In the genomic region with DNA sequence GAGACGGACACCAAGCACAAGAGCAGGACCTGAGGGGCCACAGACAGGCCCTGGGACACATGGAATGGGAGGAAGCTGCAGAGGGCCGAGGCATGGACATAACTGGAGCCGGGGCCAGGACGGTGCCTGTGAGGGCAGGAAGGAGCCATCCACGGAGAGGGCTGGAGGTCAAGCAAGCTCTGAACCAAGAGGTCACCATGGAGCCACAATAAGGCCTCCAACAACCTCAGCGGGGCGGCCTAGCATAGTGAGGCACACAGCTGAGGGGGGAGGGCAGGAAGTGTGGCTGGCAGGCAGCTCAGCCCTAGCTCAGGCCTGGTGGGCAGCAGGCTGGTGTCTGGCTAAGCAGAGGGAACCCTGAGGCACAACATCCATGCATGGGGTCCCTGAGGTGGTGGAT, we compare ENCODE assay signal across 26 cellular contexts. TPM values are rescaled to one million over a fixed set of nuclear protein-coding genes. Genes with fewer than 3 reads are reported as not detected.
DNase-seq lines count a peak whose midpoint lies in the region; ATAC-seq and TF ChIP-seq lines count a peak whose summit lies in the region.
"Had no signal": no experiment of that assay in that cellular context is flagged by ENCODE, and none has a peak within 500 bp of the region (broad histone marks: within the 10 kb centered on the region; RNA-seq: fewer than 3 reads in every experiment).

No MANE protein-coding gene starts in this region.

- peak overlapping the region; percentile 9 for H4K91ac ChIP-seq in mesenchymal stem cell (ENCODE audit: low read length)

- intact Hi-C loops in natural killer cell (cut with micrococcal nuclease): no loop called here

- H3K27me3 ChIP-seq in mesenchymal stem cell (ENCODE audit: control insufficient read depth in 1 of 2, insufficient read depth in 1 of 2, low read length in 2 of 2): no peaks in the 10 kb centered on the region
- H3K27me3 ChIP-seq in upper lobe of left lung: no peaks in the 10 kb centered on the region
- H3K27me3 ChIP-seq: ovary, stomach, upper lobe of right lung had no signal

- H3K36me3 ChIP-seq in mesenchymal stem cell (ENCODE audit: control insufficient read depth in 1 of 2, insufficient read depth in 2 of 2, low read depth in 1 of 2, low read length in 2 of 2) (peaks cover 6 to 38% of the 10 kb centered on the region in 2 experiments), upper lobe of left lung (peaks cover 0 to 10% (median 7%) of the 10 kb centered on the region in 4 donors)
- H3K36me3 ChIP-seq: ovary, upper lobe of right lung had no signal

- H3K27ac Mint-ChIP-seq in natural killer cell treated with Interleukin-12 subunit alpha and Interleukin-12 subunit beta and Interleukin-15 and Interleukin-18, amount 100 ng/mL, for 72 hours: no peak overlapping the region
- H3K27ac Mint-ChIP-seq in natural killer cell: no peak overlapping the region
- H3K27ac Mint-ChIP-seq in activated CD8-positive, alpha-beta memory T cell treated with anti-CD3 and anti-CD28 coated beads, Interleukin-2, amount 10 ng/mL, durations not matched to agents 7 days and 5 days: no peak overlapping the region
- H3K27ac Mint-ChIP-seq: activated CD8-positive, alpha-beta T cell treated with anti-CD3 and anti-CD28 coated beads for 36 hours; HFFc6 had no signal

- H3K18ac ChIP-seq in mesenchymal stem cell (ENCODE audit: low read depth in 1 of 2, low read length in 2 of 2): peak overlapping the region; percentile 11 to 30

- DNase-seq in natural killer cell treated with Interleukin-12 subunit alpha and Interleukin-12 subunit beta and Interleukin-15 and Interleukin-18, amount 100 ng/mL, for 72 hours (ENCODE audit: low spot score): peak; percentile 51
- no peak for DNase-seq in natural killer cell
- DNase-seq in mesenchymal stem cell: no peak
- DNase-seq in upper lobe of left lung: no peak
- no peak for DNase-seq in activated CD8-positive, alpha-beta memory T cell treated with anti-CD3 and anti-CD28 coated beads, Interleukin-2, amount 10 ng/mL, durations not matched to agents 7 days and 5 days
- DNase-seq: 8988T; activated CD4-positive, CD25-positive, alpha-beta regulatory T cell; activated CD8-positive, alpha-beta T cell treated with anti-CD3 and anti-CD28 coated beads for 36 hours; activated naive CD4-positive, alpha-beta T cell treated with Interleukin-2 at 50 U/mL for 16 hours; activated T-cell treated with anti-CD3 and anti-CD28 coated beads, Interleukin-2, amount 50 U/mL, for 1 hour; cortex of kidney; DMS79 treated with DMSO at 0.1 percent for 48 hours; HFFc6; NCI-H1048; NCI-H187; NCI-H526; ovary; right cardiac atrium; stomach; T-helper 9 cell; upper lobe of right lung had no signal

- WGBS in mesenchymal stem cell: 56% methylated on average over 7 of the region's 7 CpGs
- 78 to 92% methylated on average over 6 to 7 of the region's 7 CpGs for WGBS in upper lobe of left lung, 2 donors

- H4K8ac ChIP-seq in mesenchymal stem cell (ENCODE audit: low read length): peak overlapping the region; percentile 51

- TF ChIP-seq POLR2A in upper lobe of left lung (IDR thresholded peaks at IDR 0.05): no peak

- H3K4ac ChIP-seq in mesenchymal stem cell (ENCODE audit: low read depth in 1 of 2, low read length in 2 of 2): peak overlapping the region in 1 of 2 experiments; percentile 54

- H2AK5ac ChIP-seq in mesenchymal stem cell (ENCODE audit: low read length, severe bottlenecking): no peak overlapping the region

- H3K36me3 Mint-ChIP-seq in natural killer cell treated with Interleukin-12 subunit alpha and Interleukin-12 subunit beta and Interleukin-15 and Interleukin-18, amount 100 ng/mL, for 72 hours: no peaks in the 10 kb centered on the region
- no peaks in the 10 kb centered on the region for H3K36me3 Mint-ChIP-seq in natural killer cell
- no peaks in the 10 kb centered on the region for H3K36me3 Mint-ChIP-seq in activated CD8-positive, alpha-beta memory T cell treated with anti-CD3 and anti-CD28 coated beads, Interleukin-2, amount 10 ng/mL, durations not matched to agents 7 days and 5 days

- no peak overlapping the region for H3K9ac ChIP-seq in mesenchymal stem cell (ENCODE audit: low read length)

- H2AFZ ChIP-seq in mesenchymal stem cell (ENCODE audit: low read depth, low read length): no peak overlapping the region

- H2BK12ac ChIP-seq in mesenchymal stem cell (ENCODE audit: low read length in 2 of 2): no peak overlapping the region

- no peak overlapping the region for H3K4me2 ChIP-seq in mesenchymal stem cell (ENCODE audit: low read length, poor library complexity, severe bottlenecking)

- peak overlapping the region; percentile 21 for H3K4me3 Mint-ChIP-seq in natural killer cell treated with Interleukin-12 subunit alpha and Interleukin-12 subunit beta and Interleukin-15 and Interleukin-18, amount 100 ng/mL, for 72 hours
- no peak overlapping the region for H3K4me3 Mint-ChIP-seq in natural killer cell
- no peak overlapping the region for H3K4me3 Mint-ChIP-seq in activated CD8-positive, alpha-beta memory T cell treated with anti-CD3 and anti-CD28 coated beads, Interleukin-2, amount 10 ng/mL, durations not matched to agents 7 days and 5 days
- H3K4me3 Mint-ChIP-seq: activated CD8-positive, alpha-beta T cell treated with anti-CD3 and anti-CD28 coated beads for 36 hours; HFFc6 had no signal

- peak overlapping the region in 1 of 2 experiments; percentile 62 for H3K23ac ChIP-seq in mesenchymal stem cell (ENCODE audit: low read length in 2 of 2)

- H3K27ac ChIP-seq in mesenchymal stem cell (ENCODE audit: low read length, poor library complexity, severe bottlenecking) (no peak overlapping the region), upper lobe of left lung (peak overlapping the region in 3 of 4 donors; percentile 0 to 42 (median 7))
- H3K27ac ChIP-seq: ovary, stomach, upper lobe of right lung had no signal

- peaks cover 47% of the 10 kb centered on the region for H3K79me1 ChIP-seq in mesenchymal stem cell (replicated peaks; ENCODE audit: low read length, poor library complexity, severe bottlenecking)

- CTCF ChIA-PET in activated CD8-positive, alpha-beta memory T cell treated with anti-CD3 and anti-CD28 coated beads, Interleukin-2, amount 10 ng/mL, durations not matched to agents 7 days and 5 days (lab: Charles Lee): no interaction called here

- no peak overlapping the region for H2BK120ac ChIP-seq in mesenchymal stem cell (ENCODE audit: low read depth, low read length)

- TF ChIP-seq CTCF in natural killer cell (IDR thresholded peaks at IDR 0.05): no peak
- no peak for TF ChIP-seq CTCF in upper lobe of left lung (IDR thresholded peaks at IDR 0.05)

- H3K27me3 Mint-ChIP-seq in natural killer cell treated with Interleukin-12 subunit alpha and Interleukin-12 subunit beta and Interleukin-15 and Interleukin-18, amount 100 ng/mL, for 72 hours: no peaks in the 10 kb centered on the region
- no peaks in the 10 kb centered on the region for H3K27me3 Mint-ChIP-seq in natural killer cell (ENCODE audit: low read depth in 2 of 2)
- no peaks in the 10 kb centered on the region for H3K27me3 Mint-ChIP-seq in activated CD8-positive, alpha-beta memory T cell treated with anti-CD3 and anti-CD28 coated beads, Interleukin-2, amount 10 ng/mL, durations not matched to agents 7 days and 5 days
- H3K27me3 Mint-ChIP-seq: activated CD8-positive, alpha-beta T cell treated with anti-CD3 and anti-CD28 coated beads for 36 hours had no signal

- ATAC-seq in natural killer cell treated with Interleukin-12 subunit alpha and Interleukin-12 subunit beta and Interleukin-15 and Interleukin-18, amount 100 ng/mL, for 72 hours: no peak
- no peak for ATAC-seq in natural killer cell
- ATAC-seq in upper lobe of left lung (ENCODE audit: low FRiP score in 2 of 2): no peak
- no peak for ATAC-seq in GM21737 (IDR thresholded peaks at IDR 0.05; ENCODE audit: unreplicated experiment)
- ATAC-seq in activated CD8-positive, alpha-beta memory T cell treated with anti-CD3 and anti-CD28 coated beads, Interleukin-2, amount 10 ng/mL, durations not matched to agents 7 days and 5 days: no peak
- ATAC-seq: activated CD8-positive, alpha-beta T cell treated with anti-CD3 and anti-CD28 coated beads for 36 hours; right cardiac atrium; upper lobe of right lung had no signal

- peaks cover 26% of the 10 kb centered on the region for H3K4me1 ChIP-seq in mesenchymal stem cell (ENCODE audit: control insufficient read depth, insufficient read depth, low read depth, low read length)
- peaks cover 14 to 46% (median 27%) of the 10 kb centered on the region in 4 donors for H3K4me1 ChIP-seq in upper lobe of left lung

- peak overlapping the region in 1 of 2 experiments; percentile 71 for H3K14ac ChIP-seq in mesenchymal stem cell (ENCODE audit: low read length in 2 of 2)

- H3K4me3 ChIP-seq in mesenchymal stem cell (ENCODE audit: insufficient read depth in 1 of 2, low read depth in 1 of 2, low read length in 2 of 2): no peak overlapping the region
- H3K4me3 ChIP-seq in upper lobe of left lung: no peak overlapping the region
- H3K4me3 ChIP-seq: ovary, stomach, upper lobe of right lung had no signal

- H3K9me3 Mint-ChIP-seq in natural killer cell treated with Interleukin-12 subunit alpha and Interleukin-12 subunit beta and Interleukin-15 and Interleukin-18, amount 100 ng/mL, for 72 hours: no peaks in the 10 kb centered on the region
- H3K9me3 Mint-ChIP-seq in natural killer cell: no peaks in the 10 kb centered on the region
- no peaks in the 10 kb centered on the region for H3K9me3 Mint-ChIP-seq in activated CD8-positive, alpha-beta memory T cell treated with anti-CD3 and anti-CD28 coated beads, Interleukin-2, amount 10 ng/mL, durations not matched to agents 7 days and 5 days (ENCODE audit: low read depth)
- H3K9me3 Mint-ChIP-seq: activated CD8-positive, alpha-beta T cell treated with anti-CD3 and anti-CD28 coated beads for 36 hours; HFFc6 had no signal

- no peak overlapping the region for H2BK15ac ChIP-seq in mesenchymal stem cell (ENCODE audit: low read depth, poor library complexity, severe bottlenecking)

- H2BK5ac ChIP-seq in mesenchymal stem cell (ENCODE audit: low read depth, low read length, poor library complexity, severe bottlenecking): no peak overlapping the region

- TF ChIP-seq EP300 in upper lobe of left lung (IDR thresholded peaks at IDR 0.05): no peak

- peaks cover 26 to 30% of the 10 kb centered on the region in 2 donors for H3K4me1 Mint-ChIP-seq in natural killer cell treated with Interleukin-12 subunit alpha and Interleukin-12 subunit beta and Interleukin-15 and Interleukin-18, amount 100 ng/mL, for 72 hours (ENCODE audit: low read depth in 2 of 2)
- peaks cover 19 to 34% of the 10 kb centered on the region in 2 donors for H3K4me1 Mint-ChIP-seq in natural killer cell
- H3K4me1 Mint-ChIP-seq in activated CD8-positive, alpha-beta memory T cell treated with anti-CD3 and anti-CD28 coated beads, Interleukin-2, amount 10 ng/mL, durations not matched to agents 7 days and 5 days: peaks cover 19% of the 10 kb centered on the region

- H3K9me3 ChIP-seq in mesenchymal stem cell (ENCODE audit: control insufficient read depth, low read length) (no peaks in the 10 kb centered on the region), upper lobe of left lung (no peaks in the 10 kb centered on the region)
- H3K9me3 ChIP-seq: ovary, stomach, upper lobe of right lung had no signal

RNA-seq across cellular contexts. Expression of gene MCRIP1, which starts 4.4 kb away (rescaled TPM):
- total RNA-seq in natural killer cell treated with Interleukin-12 subunit alpha and Interleukin-12 subunit beta and Interleukin-15 and Interleukin-18, amount 100 ng/mL, for 72 hours: 100 to 1,000 TPM in 1 of 2 donors, 10 to 100 TPM in 1; 83.9 to 104 TPM
- total RNA-seq in natural killer cell (10 to 100 TPM; 81.1 to 95.5 (median 84.2) TPM), upper lobe of left lung (100 to 1,000 TPM in 1 of 6 donors, 10 to 100 TPM in 5; 30.1 to 106 (median 70.1) TPM)
- 134 TPM for polyA plus RNA-seq in mesenchymal stem cell (2013, experiment 1 of 2)
- 132 TPM for polyA plus RNA-seq in mesenchymal stem cell (2013, experiment 2 of 2)
- 10 to 100 TPM; 49.9 to 50.1 TPM for total RNA-seq in activated CD8-positive, alpha-beta memory T cell treated with anti-CD3 and anti-CD28 coated beads, Interleukin-2, amount 10 ng/mL, durations not matched to agents 7 days and 5 days

RNA-seq across cellular contexts. Expression of gene PPP1R27, which starts 6.2 kb away (rescaled TPM):
- total RNA-seq in natural killer cell treated with Interleukin-12 subunit alpha and Interleukin-12 subunit beta and Interleukin-15 and Interleukin-18, amount 100 ng/mL, for 72 hours: not detected
- not detected for total RNA-seq in natural killer cell
- polyA plus RNA-seq in mesenchymal stem cell (2013, experiment 1 of 2): 0.11 TPM
- polyA plus RNA-seq in mesenchymal stem cell (2013, experiment 2 of 2): 0.12 TPM
- not detected for total RNA-seq in upper lobe of left lung
- total RNA-seq in activated CD8-positive, alpha-beta memory T cell treated with anti-CD3 and anti-CD28 coated beads, Interleukin-2, amount 10 ng/mL, durations not matched to agents 7 days and 5 days: not detected
- total RNA-seq: activated CD8-positive, alpha-beta T cell treated with anti-CD3 and anti-CD28 coated beads for 36 hours; fibroblast of lung; glomerular endothelial cell; HFFc6; LHCN-M2; ovary; stomach; upper lobe of right lung had no signal
- polyA plus RNA-seq: fibroblast of lung, right cardiac atrium had no signal

RNA-seq across cellular contexts. Expression of gene GCGR, which starts 24.7 kb away (rescaled TPM):
- not detected for total RNA-seq in natural killer cell treated with Interleukin-12 subunit alpha and Interleukin-12 subunit beta and Interleukin-15 and Interleukin-18, amount 100 ng/mL, for 72 hours
- total RNA-seq in natural killer cell (not detected), upper lobe of left lung (10 to 100 TPM in 1 of 6 donors, not detected in 5; 11.1 TPM)
- polyA plus RNA-seq in mesenchymal stem cell (2013, experiment 1 of 2): not detected
- polyA plus RNA-seq in mesenchymal stem cell (2013, experiment 2 of 2): 0.03 TPM
- total RNA-seq in activated CD8-positive, alpha-beta memory T cell treated with anti-CD3 and anti-CD28 coated beads, Interleukin-2, amount 10 ng/mL, durations not matched to agents 7 days and 5 days: not detected
- total RNA-seq: activated CD8-positive, alpha-beta T cell treated with anti-CD3 and anti-CD28 coated beads for 36 hours; fibroblast of lung; glomerular endothelial cell; HFFc6; LHCN-M2; myocyte; ovary; right cardiac atrium; upper lobe of right lung had no signal
- polyA plus RNA-seq: fibroblast of lung, ovary, right cardiac atrium had no signal

RNA-seq across cellular contexts. Expression of gene P4HB, which starts 31.7 kb away (rescaled TPM):
- 100 to 1,000 TPM; 691 to 774 TPM for total RNA-seq in natural killer cell treated with Interleukin-12 subunit alpha and Interleukin-12 subunit beta and Interleukin-15 and Interleukin-18, amount 100 ng/mL, for 72 hours
- total RNA-seq in natural killer cell (100 to 1,000 TPM; 334 to 468 (median 386) TPM), upper lobe of left lung (100 to 1,000 TPM; 374 to 627 (median 531) TPM)
- 1,896 TPM for polyA plus RNA-seq in mesenchymal stem cell (2013, experiment 1 of 2)
- 1,944 TPM for polyA plus RNA-seq in mesenchymal stem cell (2013, experiment 2 of 2)
- 100 to 1,000 TPM; 333 to 416 TPM for total RNA-seq in activated CD8-positive, alpha-beta memory T cell treated with anti-CD3 and anti-CD28 coated beads, Interleukin-2, amount 10 ng/mL, durations not matched to agents 7 days and 5 days

RNA-seq across cellular contexts. Expression of gene ARHGDIA, which starts 42.5 kb away (rescaled TPM):
- total RNA-seq in natural killer cell treated with Interleukin-12 subunit alpha and Interleukin-12 subunit beta and Interleukin-15 and Interleukin-18, amount 100 ng/mL, for 72 hours: 100 to 1,000 TPM; 874 to 929 TPM
- 100 to 1,000 TPM; 600 to 824 (median 689) TPM for total RNA-seq in natural killer cell
- 494 TPM for polyA plus RNA-seq in mesenchymal stem cell (2013, experiment 1 of 2)
- polyA plus RNA-seq in mesenchymal stem cell (2013, experiment 2 of 2): 496 TPM
- total RNA-seq in upper lobe of left lung: 100 to 1,000 TPM; 171 to 522 (median 302) TPM
- total RNA-seq in activated CD8-positive, alpha-beta memory T cell treated with anti-CD3 and anti-CD28 coated beads, Interleukin-2, amount 10 ng/mL, durations not matched to agents 7 days and 5 days: 100 to 1,000 TPM; 693 to 725 TPM
